Comparison of ENCODE assay signal across 19 cellular contexts in genomic region chr3:99167016-99167415, GRCh38.
DNase-seq lines count a peak whose midpoint lies in the region; ATAC-seq lines count a peak whose summit lies in the region.
"Had no signal": no experiment of that assay in that cellular context is flagged by ENCODE, and none has a peak within 500 bp of the region (broad histone marks: within the 10 kb centered on the region; RNA-seq: fewer than 3 reads in every experiment).

No MANE protein-coding gene starts in this region.

- DNase-seq in HCEC 1CT (peak; percentile 49), dedifferentiated amniotic fluid mesenchymal stem cell (ENCODE audit: extremely low spot score) (peak; percentile 60), fibroblast of peridontal ligament (ENCODE audit: extremely low read depth) (peak; percentile 61), cardiac septum (ENCODE audit: low spot score) (no peak), SIG-M5 treated with dmso at 0.1 percent for 504 hours (lab: John Stamatoyannopoulos, UW; ENCODE audit: unreplicated experiment) (no peak)
- no peak for DNase-seq in stimulated activated CD4-positive, alpha-beta T cell treated with anti-CD3 and anti-CD28 coated beads, Interleukin-4, amount 100 ng/mL, for 4 hours
- DNase-seq: CD8-positive, alpha-beta T cell; DMS 273 treated with DMSO at 0.1 percent for 48 hours; DMS79; EL; KBM-7; MG63; NCI-H1105 treated with DMSO at 0.1 percent for 48 hours; NCI-H146; NCI-H2029; NCI-H526 treated with DMSO at 0.1 percent for 48 hours; PC-9; Right ventricle myocardium superior had no signal

- no peak for ATAC-seq in GM21576 (IDR thresholded peaks at IDR 0.05; ENCODE audit: unreplicated experiment)
- ATAC-seq: CD8-positive, alpha-beta T cell had no signal

- intact Hi-C loops in cardiac septum (cut with DNase I) = no loop called here

Comparison
In these comparisons a context has a peak if more than half of its experiments do, and no peak if none do; other contexts are left out.
1. DNase-seq: peak in HCEC 1CT (single experiment), dedifferentiated amniotic fluid mesenchymal stem cell (single experiment) and fibroblast of peridontal ligament (single experiment); none in cardiac septum (single experiment), SIG-M5 treated with dmso at 0.1 percent for 504 hours (single experiment) and stimulated activated CD4-positive, alpha-beta T cell treated with anti-CD3 and anti-CD28 coated beads, Interleukin-4, amount 100 ng/mL, for 4 hours (0 of 2).